ENCODE assay signal across 8 cellular contexts in genomic region chrX:40145670-40146470, GRCh38. TPM values are rescaled to one million over a fixed set of nuclear protein-coding genes. Genes with fewer than 3 reads are reported as not detected.
A peak's percentile ranks its signal among the peaks of the same experiment; 100 is the strongest.
DNase-seq lines count a peak whose midpoint lies in the region; ATAC-seq, FAIRE-seq and TF ChIP-seq lines count a peak whose summit lies in the region.

No MANE protein-coding gene starts in this region.

- H3K4me1 ChIP-seq in heart left ventricle: peaks cover 0 to 68% (median 28%) of the 10 kb centered on the region in 12 donors

- intact Hi-C loops in heart left ventricle (cut with DNase I): loop anchor here in 3 of 10 donors (5.0 kb wide), 3 partner anchors 34 to 49 kb away; partner anchors contain the start of gene BCOR (in 1 of the 3)

- no peaks in the 10 kb centered on the region for H3K27me3 Mint-ChIP-seq in T-helper 17 cell

- peak overlapping the region; percentile 70 for H3K4me3 Mint-ChIP-seq in T-helper 17 cell

- DNase-seq in T-helper 17 cell (no peak), heart left ventricle (peak in 1 of 5 donors; percentile 56), retinal pigment epithelial cell (ENCODE audit: low read depth) (no peak), GM19239 (ENCODE audit: insufficient read length, low spot score) (no peak), germinal center (ENCODE audit: low spot score) (no peak), NCI-H774 (lab: John Stamatoyannopoulos, UW) (no peak)

- ATAC-seq in T-helper 17 cell: peak; percentile 51
- peak in 3 of 4 donors; percentile 6 to 15 (median 7) for ATAC-seq in heart left ventricle
- ATAC-seq in HG03139 (IDR thresholded peaks at IDR 0.05; ENCODE audit: unreplicated experiment): no peak

- peak overlapping the region in 8 of 12 donors; percentile 24 to 72 (median 58) for H3K27ac ChIP-seq in heart left ventricle

- TF ChIP-seq CTCF in heart left ventricle (IDR thresholded peaks at IDR 0.05) (no peak), retinal pigment epithelial cell (conservative IDR thresholded peaks at IDR 0.05; ENCODE audit: low read depth, low read length) (no peak)

- H3K4me3 ChIP-seq in GM08714 (ENCODE audit: low read length) (peak overlapping the region; percentile 20; the same call in 1 of the 2 replicates), heart left ventricle (peak overlapping the region; percentile 34 to 71 (median 56)), retinal pigment epithelial cell (ENCODE audit: low read length) (peak overlapping the region; percentile 57)

- no peaks in the 10 kb centered on the region for H3K36me3 ChIP-seq in heart left ventricle

- H3K9me3 ChIP-seq in T-helper 17 cell (ENCODE audit: control insufficient read depth, low read length, poor library complexity, severe bottlenecking) (no peaks in the 10 kb centered on the region), heart left ventricle (no peaks in the 10 kb centered on the region)

- 6 to 12% (median 9%) methylated on average over 37 to 66 of the region's 66 CpGs for WGBS in heart left ventricle, 4 donors

- TF ChIP-seq POLR2A in heart left ventricle (IDR thresholded peaks at IDR 0.05): no peak

- H3K36me3 Mint-ChIP-seq in T-helper 17 cell (ENCODE audit: low read depth): no peaks in the 10 kb centered on the region

- peaks cover 0 to 77% (median 0%) of the 10 kb centered on the region in 9 donors for H3K27me3 ChIP-seq in heart left ventricle

- peaks cover 2% of the 10 kb centered on the region for H3K4me1 Mint-ChIP-seq in T-helper 17 cell

- FAIRE-seq in GM19239 (lab: Jason Lieb, UNC): no peak

- H3K27ac Mint-ChIP-seq in T-helper 17 cell: no peak overlapping the region

RNA-seq across cellular contexts. Expression of gene BCOR, which starts 48.1 kb away (rescaled TPM):
- total RNA-seq in T-helper 17 cell (10 to 100 TPM; 24.7 to 29.1 TPM), heart left ventricle (10 to 100 TPM; 11.3 to 40.1 (median 19.5) TPM)
- 10 to 100 TPM in 1 of 2 donors, 1 to 10 TPM in 1; 6.7 to 15.5 TPM for polyA plus RNA-seq in heart left ventricle
